In genomic region chr5:163759000-163759730, GRCh38 we compare ENCODE assay signal across 26 cellular contexts.
"Had no signal": no experiment of that assay in that cellular context is flagged by ENCODE, and none has a peak within 500 bp of the region (broad histone marks: within the 10 kb centered on the region; RNA-seq: fewer than 3 reads in every experiment).

No MANE protein-coding gene starts in this region.

- H3K4me3 ChIP-seq: MG63, Peyer's patch, SJCRH30 had no signal

- H3K4me3 Mint-ChIP-seq: activated CD4-positive, alpha-beta memory T cell treated with anti-CD3 and anti-CD28 coated beads for 36 hours; activated CD4-positive, alpha-beta T cell treated with anti-CD3 and anti-CD28 coated beads, Interleukin-2, amount 10 ng/mL, durations not matched to agents 7 days and 5 days; activated naive CD4-positive, alpha-beta T cell treated with anti-CD3 and anti-CD28 coated beads, Interleukin-2, amount 10 ng/mL, durations not matched to agents 7 days and 5 days; activated naive CD8-positive, alpha-beta T cell treated with anti-CD3 and anti-CD28 coated beads for 36 hours; activated T-cell treated with anti-CD3 and anti-CD28 coated beads, Interleukin-2, amount 50 U/mL, for 72 hours had no signal

- ATAC-seq: activated T-cell treated with anti-CD3 and anti-CD28 coated beads, Interleukin-2, amount 50 U/mL, for 72 hours had no signal

- H3K36me3 ChIP-seq: brain microvascular endothelial cell, MG63, Peyer's patch, SJCRH30 had no signal

- H3K27me3 ChIP-seq: brain microvascular endothelial cell, Peyer's patch, SJCRH30 had no signal

- DNase-seq: activated CD4-positive, alpha-beta memory T cell treated with anti-CD3 and anti-CD28 coated beads for 36 hours; activated CD4-positive, alpha-beta T cell treated with anti-CD3 and anti-CD28 coated beads, Interleukin-2, amount 10 ng/mL, durations not matched to agents 7 days and 5 days; activated CD4-positive, CD25-positive, alpha-beta regulatory T cell; activated gamma-delta T cell treated with Interleukin-2 at 50 U/mL for 16 hours; activated naive CD4-positive, alpha-beta T cell treated with anti-CD3 and anti-CD28 coated beads, Interleukin-2, amount 10 ng/mL, durations not matched to agents 7 days and 5 days; activated naive CD8-positive, alpha-beta T cell treated with anti-CD3 and anti-CD28 coated beads for 36 hours; activated T-cell treated with anti-CD3 and anti-CD28 coated beads, Interleukin-2, amount 50 U/mL, for 72 hours; brain microvascular endothelial cell; cerebellar nuclear complex; MV-4-11; NCI-H1092 treated with DMSO at 0.1 percent for 48 hours; NCI-H1417 treated with DMSO at 0.1 percent for 48 hours; NCI-H1694 treated with DMSO at 0.1 percent for 48 hours; NCI-H345; NCI-H510A; NCI-H526 treated with DMSO at 0.1 percent for 48 hours; NK-92 treated with Interleukin-12 subunit alpha and Interleukin-12 subunit beta, amount 100 ng/mL, for 24 hours; Peyer's patch; Right ventricle myocardium superior; SJCRH30; T-helper 2 cell; T1000 had no signal

- H3K27ac Mint-ChIP-seq: activated CD4-positive, alpha-beta memory T cell treated with anti-CD3 and anti-CD28 coated beads for 36 hours; activated CD4-positive, alpha-beta T cell treated with anti-CD3 and anti-CD28 coated beads, Interleukin-2, amount 10 ng/mL, durations not matched to agents 7 days and 5 days; activated naive CD4-positive, alpha-beta T cell treated with anti-CD3 and anti-CD28 coated beads, Interleukin-2, amount 10 ng/mL, durations not matched to agents 7 days and 5 days; activated naive CD8-positive, alpha-beta T cell treated with anti-CD3 and anti-CD28 coated beads for 36 hours; activated T-cell treated with anti-CD3 and anti-CD28 coated beads, Interleukin-2, amount 50 U/mL, for 72 hours; activated T-helper 2 cell treated with anti-CD3 and anti-CD28 coated beads, Interferon-gamma antibody, Interleukin-2, Interleukin-4, amounts not matched to agents 10 μg/mL and 5 μg/mL and 100 μg/mL, durations not matched to agents 14 hours and 24 hours and 36 hours had no signal

- H3K27ac ChIP-seq: brain microvascular endothelial cell, KMS-11, Peyer's patch, RWPE1, SJCRH30 had no signal

- H3K4me1 Mint-ChIP-seq: activated CD4-positive, alpha-beta T cell treated with anti-CD3 and anti-CD28 coated beads, Interleukin-2, amount 10 ng/mL, durations not matched to agents 7 days and 5 days; activated naive CD4-positive, alpha-beta T cell treated with anti-CD3 and anti-CD28 coated beads, Interleukin-2, amount 10 ng/mL, durations not matched to agents 7 days and 5 days; activated naive CD8-positive, alpha-beta T cell treated with anti-CD3 and anti-CD28 coated beads for 36 hours had no signal

- H3K36me3 Mint-ChIP-seq: activated CD4-positive, alpha-beta memory T cell treated with anti-CD3 and anti-CD28 coated beads for 36 hours; activated naive CD4-positive, alpha-beta T cell treated with anti-CD3 and anti-CD28 coated beads, Interleukin-2, amount 10 ng/mL, durations not matched to agents 7 days and 5 days; activated naive CD8-positive, alpha-beta T cell treated with anti-CD3 and anti-CD28 coated beads for 36 hours had no signal

- H3K27me3 Mint-ChIP-seq: activated CD4-positive, alpha-beta memory T cell treated with anti-CD3 and anti-CD28 coated beads for 36 hours; activated CD4-positive, alpha-beta T cell treated with anti-CD3 and anti-CD28 coated beads, Interleukin-2, amount 10 ng/mL, durations not matched to agents 7 days and 5 days; activated naive CD4-positive, alpha-beta T cell treated with anti-CD3 and anti-CD28 coated beads, Interleukin-2, amount 10 ng/mL, durations not matched to agents 7 days and 5 days; activated naive CD8-positive, alpha-beta T cell treated with anti-CD3 and anti-CD28 coated beads for 36 hours had no signal

- H3K9me3 Mint-ChIP-seq: activated CD4-positive, alpha-beta memory T cell treated with anti-CD3 and anti-CD28 coated beads for 36 hours; activated T-helper 2 cell treated with anti-CD3 and anti-CD28 coated beads, Interferon-gamma antibody, Interleukin-2, Interleukin-4, amounts not matched to agents 10 μg/mL and 5 μg/mL and 100 μg/mL, durations not matched to agents 14 hours and 24 hours and 36 hours had no signal

- H3K4me1 ChIP-seq: Peyer's patch, SJCRH30 had no signal

- H3K9me3 ChIP-seq: MG63, Peyer's patch, SJCRH30 had no signal
